ENCODE assay signal across 1 cellular context in the genomic region with DNA sequence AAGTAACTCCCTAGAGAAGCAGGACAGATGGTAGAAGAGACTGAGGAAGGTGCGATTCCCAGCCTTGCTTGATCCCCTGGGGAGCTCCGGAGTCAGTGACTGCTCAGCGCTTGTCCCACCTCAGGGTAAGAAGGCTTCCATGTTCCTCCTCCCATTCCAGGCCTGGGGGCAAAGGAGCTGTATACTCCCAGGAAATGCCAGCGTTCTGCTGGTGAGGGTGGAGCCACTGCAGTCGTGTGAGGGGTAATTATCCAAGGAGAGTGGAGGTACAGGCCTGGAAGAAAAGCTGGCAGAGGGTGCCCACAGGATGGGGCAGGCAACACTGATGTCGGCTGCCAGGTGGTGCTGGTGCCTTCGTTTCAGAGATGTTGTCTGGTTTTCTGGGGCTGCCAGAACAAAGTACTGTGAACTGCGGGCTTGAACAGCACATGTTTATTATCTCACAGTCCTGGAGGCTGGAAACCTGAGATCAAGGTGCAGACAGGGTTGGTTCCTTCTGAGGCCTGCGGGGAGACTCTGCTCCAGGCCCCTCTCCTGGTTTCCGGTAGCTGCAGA.
TF ChIP-seq lines count a peak whose summit lies in the region.

No MANE protein-coding gene starts in this region.

TF ChIP-seq in K562, 482 proteins besides CTCF, POLR2A, EP300 and RAD21:
- TF ChIP-seq, protein P1, sequence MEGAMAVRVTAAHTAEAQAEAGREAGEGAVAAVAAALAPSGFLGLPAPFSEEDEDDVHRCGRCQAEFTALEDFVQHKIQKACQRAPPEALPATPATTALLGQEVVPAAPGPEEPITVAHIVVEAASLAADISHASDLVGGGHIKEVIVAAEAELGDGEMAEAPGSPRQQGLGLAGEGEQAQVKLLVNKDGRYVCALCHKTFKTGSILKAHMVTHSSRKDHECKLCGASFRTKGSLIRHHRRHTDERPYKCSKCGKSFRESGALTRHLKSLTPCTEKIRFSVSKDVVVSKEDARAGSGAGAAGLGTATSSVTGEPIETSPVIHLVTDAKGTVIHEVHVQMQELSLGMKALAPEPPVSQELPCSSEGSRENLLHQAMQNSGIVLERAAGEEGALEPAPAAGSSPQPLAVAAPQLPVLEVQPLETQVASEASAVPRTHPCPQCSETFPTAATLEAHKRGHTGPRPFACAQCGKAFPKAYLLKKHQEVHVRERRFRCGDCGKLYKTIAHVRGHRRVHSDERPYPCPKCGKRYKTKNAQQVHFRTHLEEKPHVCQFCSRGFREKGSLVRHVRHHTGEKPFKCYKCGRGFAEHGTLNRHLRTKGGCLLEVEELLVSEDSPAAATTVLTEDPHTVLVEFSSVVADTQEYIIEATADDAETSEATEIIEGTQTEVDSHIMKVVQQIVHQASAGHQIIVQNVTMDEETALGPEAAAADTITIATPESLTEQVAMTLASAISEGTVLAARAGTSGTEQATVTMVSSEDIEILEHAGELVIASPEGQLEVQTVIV (CRISPR knock-in tag; IDR thresholded peaks at IDR 0.05; ENCODE audit: borderline replicate concordance): no peak
- TF ChIP-seq ZNF3 (CRISPR knock-in tag; IDR thresholded peaks at IDR 0.05) (no peak), ZNF316 (IDR thresholded peaks at IDR 0.05) (no peak), HNRNPH1 (optimal IDR thresholded peaks at IDR 0.05; ENCODE audit: low read depth, low read length) (no peak), ZNF253 (CRISPR knock-in tag; conservative IDR thresholded peaks at IDR 0.05) (no peak), RBM39 (optimal IDR thresholded peaks at IDR 0.05; ENCODE audit: low read depth, low read length) (no peak), CHCHD3 (CRISPR knock-in tag; IDR thresholded peaks at IDR 0.05) (no peak), ZNF785 (CRISPR knock-in tag; IDR thresholded peaks at IDR 0.05) (no peak), ZNF395 (CRISPR knock-in tag; IDR thresholded peaks at IDR 0.05) (no peak), HNRNPUL1 (IDR thresholded peaks at IDR 0.05; ENCODE audit: low read length) (no peak), TAF9B (IDR thresholded peaks at IDR 0.05; ENCODE audit: partially characterized antibody) (no peak), MYNN (IDR thresholded peaks at IDR 0.05) (no peak), MYNN (CRISPR knock-in tag; IDR thresholded peaks at IDR 0.05) (no peak), RUNX1 (IDR thresholded peaks at IDR 0.05; ENCODE audit: low read depth) (no peak), POLR3A (IDR thresholded peaks at IDR 0.05; ENCODE audit: borderline replicate concordance, extremely low read depth, insufficient read depth, insufficient read length) (no peak), ESRRA (IDR thresholded peaks at IDR 0.05; ENCODE audit: borderline replicate concordance, low read depth) (no peak), MTF1 (CRISPR knock-in tag; IDR thresholded peaks at IDR 0.05; ENCODE audit: borderline replicate concordance) (no peak), PTBP1 (IDR thresholded peaks at IDR 0.05; ENCODE audit: low read depth, low read length) (no peak)
- TF ChIP-seq, protein P2, sequence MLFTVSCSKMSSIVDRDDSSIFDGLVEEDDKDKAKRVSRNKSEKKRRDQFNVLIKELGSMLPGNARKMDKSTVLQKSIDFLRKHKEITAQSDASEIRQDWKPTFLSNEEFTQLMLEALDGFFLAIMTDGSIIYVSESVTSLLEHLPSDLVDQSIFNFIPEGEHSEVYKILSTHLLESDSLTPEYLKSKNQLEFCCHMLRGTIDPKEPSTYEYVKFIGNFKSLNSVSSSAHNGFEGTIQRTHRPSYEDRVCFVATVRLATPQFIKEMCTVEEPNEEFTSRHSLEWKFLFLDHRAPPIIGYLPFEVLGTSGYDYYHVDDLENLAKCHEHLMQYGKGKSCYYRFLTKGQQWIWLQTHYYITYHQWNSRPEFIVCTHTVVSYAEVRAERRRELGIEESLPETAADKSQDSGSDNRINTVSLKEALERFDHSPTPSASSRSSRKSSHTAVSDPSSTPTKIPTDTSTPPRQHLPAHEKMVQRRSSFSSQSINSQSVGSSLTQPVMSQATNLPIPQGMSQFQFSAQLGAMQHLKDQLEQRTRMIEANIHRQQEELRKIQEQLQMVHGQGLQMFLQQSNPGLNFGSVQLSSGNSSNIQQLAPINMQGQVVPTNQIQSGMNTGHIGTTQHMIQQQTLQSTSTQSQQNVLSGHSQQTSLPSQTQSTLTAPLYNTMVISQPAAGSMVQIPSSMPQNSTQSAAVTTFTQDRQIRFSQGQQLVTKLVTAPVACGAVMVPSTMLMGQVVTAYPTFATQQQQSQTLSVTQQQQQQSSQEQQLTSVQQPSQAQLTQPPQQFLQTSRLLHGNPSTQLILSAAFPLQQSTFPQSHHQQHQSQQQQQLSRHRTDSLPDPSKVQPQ (CRISPR knock-in tag; IDR thresholded peaks at IDR 0.05; ENCODE audit: borderline replicate concordance): no peak
- TF ChIP-seq, protein P3, sequence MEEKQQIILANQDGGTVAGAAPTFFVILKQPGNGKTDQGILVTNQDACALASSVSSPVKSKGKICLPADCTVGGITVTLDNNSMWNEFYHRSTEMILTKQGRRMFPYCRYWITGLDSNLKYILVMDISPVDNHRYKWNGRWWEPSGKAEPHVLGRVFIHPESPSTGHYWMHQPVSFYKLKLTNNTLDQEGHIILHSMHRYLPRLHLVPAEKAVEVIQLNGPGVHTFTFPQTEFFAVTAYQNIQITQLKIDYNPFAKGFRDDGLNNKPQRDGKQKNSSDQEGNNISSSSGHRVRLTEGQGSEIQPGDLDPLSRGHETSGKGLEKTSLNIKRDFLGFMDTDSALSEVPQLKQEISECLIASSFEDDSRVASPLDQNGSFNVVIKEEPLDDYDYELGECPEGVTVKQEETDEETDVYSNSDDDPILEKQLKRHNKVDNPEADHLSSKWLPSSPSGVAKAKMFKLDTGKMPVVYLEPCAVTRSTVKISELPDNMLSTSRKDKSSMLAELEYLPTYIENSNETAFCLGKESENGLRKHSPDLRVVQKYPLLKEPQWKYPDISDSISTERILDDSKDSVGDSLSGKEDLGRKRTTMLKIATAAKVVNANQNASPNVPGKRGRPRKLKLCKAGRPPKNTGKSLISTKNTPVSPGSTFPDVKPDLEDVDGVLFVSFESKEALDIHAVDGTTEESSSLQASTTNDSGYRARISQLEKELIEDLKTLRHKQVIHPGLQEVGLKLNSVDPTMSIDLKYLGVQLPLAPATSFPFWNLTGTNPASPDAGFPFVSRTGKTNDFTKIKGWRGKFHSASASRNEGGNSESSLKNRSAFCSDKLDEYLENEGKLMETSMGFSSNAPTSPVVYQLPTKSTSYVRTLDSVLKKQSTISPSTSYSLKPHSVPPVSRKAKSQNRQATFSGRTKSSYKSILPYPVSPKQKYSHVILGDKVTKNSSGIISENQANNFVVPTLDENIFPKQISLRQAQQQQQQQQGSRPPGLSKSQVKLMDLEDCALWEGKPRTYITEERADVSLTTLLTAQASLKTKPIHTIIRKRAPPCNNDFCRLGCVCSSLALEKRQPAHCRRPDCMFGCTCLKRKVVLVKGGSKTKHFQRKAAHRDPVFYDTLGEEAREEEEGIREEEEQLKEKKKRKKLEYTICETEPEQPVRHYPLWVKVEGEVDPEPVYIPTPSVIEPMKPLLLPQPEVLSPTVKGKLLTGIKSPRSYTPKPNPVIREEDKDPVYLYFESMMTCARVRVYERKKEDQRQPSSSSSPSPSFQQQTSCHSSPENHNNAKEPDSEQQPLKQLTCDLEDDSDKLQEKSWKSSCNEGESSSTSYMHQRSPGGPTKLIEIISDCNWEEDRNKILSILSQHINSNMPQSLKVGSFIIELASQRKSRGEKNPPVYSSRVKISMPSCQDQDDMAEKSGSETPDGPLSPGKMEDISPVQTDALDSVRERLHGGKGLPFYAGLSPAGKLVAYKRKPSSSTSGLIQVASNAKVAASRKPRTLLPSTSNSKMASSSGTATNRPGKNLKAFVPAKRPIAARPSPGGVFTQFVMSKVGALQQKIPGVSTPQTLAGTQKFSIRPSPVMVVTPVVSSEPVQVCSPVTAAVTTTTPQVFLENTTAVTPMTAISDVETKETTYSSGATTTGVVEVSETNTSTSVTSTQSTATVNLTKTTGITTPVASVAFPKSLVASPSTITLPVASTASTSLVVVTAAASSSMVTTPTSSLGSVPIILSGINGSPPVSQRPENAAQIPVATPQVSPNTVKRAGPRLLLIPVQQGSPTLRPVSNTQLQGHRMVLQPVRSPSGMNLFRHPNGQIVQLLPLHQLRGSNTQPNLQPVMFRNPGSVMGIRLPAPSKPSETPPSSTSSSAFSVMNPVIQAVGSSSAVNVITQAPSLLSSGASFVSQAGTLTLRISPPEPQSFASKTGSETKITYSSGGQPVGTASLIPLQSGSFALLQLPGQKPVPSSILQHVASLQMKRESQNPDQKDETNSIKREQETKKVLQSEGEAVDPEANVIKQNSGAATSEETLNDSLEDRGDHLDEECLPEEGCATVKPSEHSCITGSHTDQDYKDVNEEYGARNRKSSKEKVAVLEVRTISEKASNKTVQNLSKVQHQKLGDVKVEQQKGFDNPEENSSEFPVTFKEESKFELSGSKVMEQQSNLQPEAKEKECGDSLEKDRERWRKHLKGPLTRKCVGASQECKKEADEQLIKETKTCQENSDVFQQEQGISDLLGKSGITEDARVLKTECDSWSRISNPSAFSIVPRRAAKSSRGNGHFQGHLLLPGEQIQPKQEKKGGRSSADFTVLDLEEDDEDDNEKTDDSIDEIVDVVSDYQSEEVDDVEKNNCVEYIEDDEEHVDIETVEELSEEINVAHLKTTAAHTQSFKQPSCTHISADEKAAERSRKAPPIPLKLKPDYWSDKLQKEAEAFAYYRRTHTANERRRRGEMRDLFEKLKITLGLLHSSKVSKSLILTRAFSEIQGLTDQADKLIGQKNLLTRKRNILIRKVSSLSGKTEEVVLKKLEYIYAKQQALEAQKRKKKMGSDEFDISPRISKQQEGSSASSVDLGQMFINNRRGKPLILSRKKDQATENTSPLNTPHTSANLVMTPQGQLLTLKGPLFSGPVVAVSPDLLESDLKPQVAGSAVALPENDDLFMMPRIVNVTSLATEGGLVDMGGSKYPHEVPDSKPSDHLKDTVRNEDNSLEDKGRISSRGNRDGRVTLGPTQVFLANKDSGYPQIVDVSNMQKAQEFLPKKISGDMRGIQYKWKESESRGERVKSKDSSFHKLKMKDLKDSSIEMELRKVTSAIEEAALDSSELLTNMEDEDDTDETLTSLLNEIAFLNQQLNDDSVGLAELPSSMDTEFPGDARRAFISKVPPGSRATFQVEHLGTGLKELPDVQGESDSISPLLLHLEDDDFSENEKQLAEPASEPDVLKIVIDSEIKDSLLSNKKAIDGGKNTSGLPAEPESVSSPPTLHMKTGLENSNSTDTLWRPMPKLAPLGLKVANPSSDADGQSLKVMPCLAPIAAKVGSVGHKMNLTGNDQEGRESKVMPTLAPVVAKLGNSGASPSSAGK (IDR thresholded peaks at IDR 0.05): no peak
